ENCODE assay signal across 21 cellular contexts in the genomic region with DNA sequence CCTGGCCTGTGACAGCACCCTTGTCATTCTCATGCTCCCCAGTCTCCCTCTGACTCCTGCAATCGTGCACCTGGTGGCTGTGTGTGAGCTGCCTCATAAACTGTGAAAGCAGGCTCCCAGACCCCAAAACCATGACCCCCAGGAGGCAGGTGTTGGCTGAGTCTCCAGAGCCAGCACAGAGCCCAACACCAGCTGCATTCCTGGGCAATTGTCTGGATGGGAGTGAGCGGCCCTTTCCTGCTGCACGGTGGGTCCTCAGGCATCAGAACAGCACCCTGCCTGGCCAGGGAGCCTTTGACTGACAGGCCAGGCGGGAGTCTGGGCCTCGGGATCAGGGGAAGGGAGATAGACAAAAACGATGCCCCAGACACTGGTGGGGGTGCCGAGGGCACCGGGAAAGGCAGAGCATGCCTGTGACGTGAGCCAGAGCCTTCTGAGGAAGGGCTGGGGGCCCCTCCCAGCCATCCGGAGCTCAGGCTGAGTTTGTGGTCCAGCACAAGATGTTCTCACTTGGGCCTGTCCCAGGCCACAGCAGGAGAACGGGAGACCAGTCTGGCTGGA.
DNase-seq lines count a peak whose midpoint lies in the region; ATAC-seq and TF ChIP-seq lines count a peak whose summit lies in the region.
"Had no signal": no experiment of that assay in that cellular context is flagged by ENCODE, and none has a peak within 500 bp of the region (broad histone marks: within the 10 kb centered on the region; RNA-seq: fewer than 3 reads in every experiment).

No MANE protein-coding gene starts in this region.

- H3K9me3 Mint-ChIP-seq in activated CD4-positive, alpha-beta T cell treated with anti-CD3 and anti-CD28 coated beads, Interleukin-2, amount 10 ng/mL, durations not matched to agents 24 days and 14 days, result no peaks in the 10 kb centered on the region
- H3K9me3 Mint-ChIP-seq: activated naive CD4-positive, alpha-beta T cell treated with anti-CD3 and anti-CD28 coated beads, Interleukin-2, amount 50 U/mL, for 72 hours; CD8-positive, alpha-beta memory T cell; natural killer cell treated with Interleukin-12 subunit alpha and Interleukin-12 subunit beta and Interleukin-15 and Interleukin-18, amount 100 ng/mL, for 72 hours had no signal

- in situ Hi-C loops in astrocyte of the cerebellum (cut with HindIII; ENCODE audit: low sequenced_read_pairs), result no loop called here

- no peak overlapping the region for H3K4me3 ChIP-seq in astrocyte of the cerebellum (ENCODE audit: low read depth, low read length)
- H3K4me3 ChIP-seq in lung, result no peak overlapping the region
- H3K4me3 ChIP-seq in ascending aorta, result no peak overlapping the region
- H3K4me3 ChIP-seq: heart left ventricle had no signal

- H3K9me3 ChIP-seq in lung (ENCODE audit: control insufficient read depth in 2 of 2, insufficient read depth in 1 of 2, low read length in 1 of 2), result no peaks in the 10 kb centered on the region
- H3K9me3 ChIP-seq in ascending aorta, result no peaks in the 10 kb centered on the region
- H3K9me3 ChIP-seq: heart left ventricle had no signal

- no peaks in the 10 kb centered on the region for H3K36me3 ChIP-seq in lung (ENCODE audit: control insufficient read depth in 2 of 2, insufficient read depth in 2 of 2, low read length in 2 of 2)
- H3K36me3 ChIP-seq in ascending aorta, result no peaks in the 10 kb centered on the region
- H3K36me3 ChIP-seq: heart left ventricle had no signal

- H3K27ac Mint-ChIP-seq in activated CD4-positive, alpha-beta T cell treated with anti-CD3 and anti-CD28 coated beads, Interleukin-2, amount 10 ng/mL, durations not matched to agents 24 days and 14 days, result no peak overlapping the region
- H3K27ac Mint-ChIP-seq: activated naive CD4-positive, alpha-beta T cell treated with anti-CD3 and anti-CD28 coated beads, Interleukin-2, amount 50 U/mL, for 72 hours; CD8-positive, alpha-beta memory T cell; natural killer cell treated with Interleukin-12 subunit alpha and Interleukin-12 subunit beta and Interleukin-15 and Interleukin-18, amount 100 ng/mL, for 72 hours had no signal

- no peaks in the 10 kb centered on the region for H3K4me1 Mint-ChIP-seq in activated CD4-positive, alpha-beta T cell treated with anti-CD3 and anti-CD28 coated beads, Interleukin-2, amount 10 ng/mL, durations not matched to agents 24 days and 14 days
- H3K4me1 Mint-ChIP-seq: CD8-positive, alpha-beta memory T cell had no signal

- H3K4me1 ChIP-seq in lung (ENCODE audit: control insufficient read depth in 2 of 2, insufficient read depth in 2 of 2, low read length in 2 of 2), result no peaks in the 10 kb centered on the region
- H3K4me1 ChIP-seq in ascending aorta, result no peaks in the 10 kb centered on the region

- no peaks in the 10 kb centered on the region for H3K27me3 Mint-ChIP-seq in activated CD4-positive, alpha-beta T cell treated with anti-CD3 and anti-CD28 coated beads, Interleukin-2, amount 10 ng/mL, durations not matched to agents 24 days and 14 days

- WGBS in lung, 2 donors, result 61 to 69% methylated on average over 11 of the region's 11 CpGs

- H3K36me3 Mint-ChIP-seq in activated CD4-positive, alpha-beta T cell treated with anti-CD3 and anti-CD28 coated beads, Interleukin-2, amount 10 ng/mL, durations not matched to agents 24 days and 14 days (ENCODE audit: low read depth), result no peaks in the 10 kb centered on the region
- H3K36me3 Mint-ChIP-seq: activated naive CD4-positive, alpha-beta T cell treated with anti-CD3 and anti-CD28 coated beads, Interleukin-2, amount 50 U/mL, for 72 hours; CD8-positive, alpha-beta memory T cell; natural killer cell treated with Interleukin-12 subunit alpha and Interleukin-12 subunit beta and Interleukin-15 and Interleukin-18, amount 100 ng/mL, for 72 hours had no signal

- TF ChIP-seq CTCF in astrocyte of the cerebellum (IDR thresholded peaks at IDR 0.05; ENCODE audit: low read depth, low read length, missing control alignments), result no peak
- TF ChIP-seq CTCF in lung (IDR thresholded peaks at IDR 0.05; ENCODE audit: control extremely low read depth, extremely low read depth), result no peak
- TF ChIP-seq CTCF in ascending aorta (IDR thresholded peaks at IDR 0.05), result no peak

- peak; percentile 36 for DNase-seq in activated effector memory CD4-positive, alpha-beta T cell treated with anti-CD3 and anti-CD28 coated beads, Interleukin-2, amount 50 U/mL, for 16 hours
- no peak for DNase-seq in activated effector memory CD4-positive, alpha-beta T cell treated with Interleukin-2 at 50 U/mL for 16 hours
- DNase-seq in astrocyte of the cerebellum (ENCODE audit: low read depth), result peak; percentile 39
- peak; percentile 21 for DNase-seq in lung (ENCODE audit: low spot score)
- no peak for DNase-seq in ascending aorta (ENCODE audit: low spot score in 2 of 2)
- no peak for DNase-seq in activated CD4-positive, alpha-beta T cell treated with anti-CD3 and anti-CD28 coated beads, Interleukin-2, amount 10 ng/mL, durations not matched to agents 24 days and 14 days
- DNase-seq: activated T-cell treated with anti-CD3 and anti-CD28 coated beads for 4 hours; CD8-positive, alpha-beta memory T cell; effector CD8-positive, alpha-beta T cell; KBM-7; NCI-H2029 treated with DMSO at 0.1 percent for 48 hours; NCI-H510A treated with DMSO at 0.1 percent for 48 hours; SHP77 treated with DMSO at 0.1 percent for 48 hours; stimulated activated naive CD4-positive, alpha-beta T cell had no signal

- H3K27me3 ChIP-seq in lung (ENCODE audit: control insufficient read depth, insufficient read depth), result no peaks in the 10 kb centered on the region
- no peaks in the 10 kb centered on the region for H3K27me3 ChIP-seq in ascending aorta

- H3K27ac ChIP-seq in lung (ENCODE audit: low read depth in 1 of 2, low read length in 1 of 2) (no peak overlapping the region), ascending aorta (no peak overlapping the region)
- H3K27ac ChIP-seq: heart left ventricle, HL-60 had no signal

- intact Hi-C loops in ascending aorta (cut with DNase I), result no loop called here
- intact Hi-C loops in activated CD4-positive, alpha-beta T cell treated with anti-CD3 and anti-CD28 coated beads, Interleukin-2, amount 10 ng/mL, durations not matched to agents 24 days and 14 days (cut with micrococcal nuclease), result no loop called here

- H3K4me3 Mint-ChIP-seq in activated CD4-positive, alpha-beta T cell treated with anti-CD3 and anti-CD28 coated beads, Interleukin-2, amount 10 ng/mL, durations not matched to agents 24 days and 14 days, result no peak overlapping the region
- H3K4me3 Mint-ChIP-seq: CD8-positive, alpha-beta memory T cell; natural killer cell treated with Interleukin-12 subunit alpha and Interleukin-12 subunit beta and Interleukin-15 and Interleukin-18, amount 100 ng/mL, for 72 hours had no signal

- no peak for ATAC-seq in lung (ENCODE audit: insufficient read depth, low FRiP score)
- ATAC-seq in GM18873 (IDR thresholded peaks at IDR 0.05; ENCODE audit: low FRiP score, unreplicated experiment), result no peak
- ATAC-seq in HG03565 (IDR thresholded peaks at IDR 0.05; ENCODE audit: unreplicated experiment), result no peak
- ATAC-seq: activated CD4-positive, CD25-positive, alpha-beta regulatory T cell treated with anti-CD3 and anti-CD28 coated beads, Interleukin-2, amount 50 U/mL, for 24 hours; activated naive CD4-positive, alpha-beta T cell treated with anti-CD3 and anti-CD28 coated beads, Interleukin-2, amount 50 U/mL, for 72 hours; heart left ventricle; natural killer cell treated with Interleukin-12 subunit alpha and Interleukin-12 subunit beta and Interleukin-15 and Interleukin-18, amount 100 ng/mL, for 72 hours had no signal

Comparison
In these comparisons a context has a peak if more than half of its experiments do, and no peak if none do; other contexts are left out.
1. DNase-seq: peak in activated effector memory CD4-positive, alpha-beta T cell treated with anti-CD3 and anti-CD28 coated beads, Interleukin-2, amount 50 U/mL, for 16 hours (single experiment), astrocyte of the cerebellum (single experiment) and lung (single experiment); none in activated effector memory CD4-positive, alpha-beta T cell treated with Interleukin-2 at 50 U/mL for 16 hours (single experiment), ascending aorta (0 of 2) and activated CD4-positive, alpha-beta T cell treated with anti-CD3 and anti-CD28 coated beads, Interleukin-2, amount 10 ng/mL, durations not matched to agents 24 days and 14 days (single experiment).